Comparison of ENCODE assay signal across 1 cellular context in the genomic region with DNA sequence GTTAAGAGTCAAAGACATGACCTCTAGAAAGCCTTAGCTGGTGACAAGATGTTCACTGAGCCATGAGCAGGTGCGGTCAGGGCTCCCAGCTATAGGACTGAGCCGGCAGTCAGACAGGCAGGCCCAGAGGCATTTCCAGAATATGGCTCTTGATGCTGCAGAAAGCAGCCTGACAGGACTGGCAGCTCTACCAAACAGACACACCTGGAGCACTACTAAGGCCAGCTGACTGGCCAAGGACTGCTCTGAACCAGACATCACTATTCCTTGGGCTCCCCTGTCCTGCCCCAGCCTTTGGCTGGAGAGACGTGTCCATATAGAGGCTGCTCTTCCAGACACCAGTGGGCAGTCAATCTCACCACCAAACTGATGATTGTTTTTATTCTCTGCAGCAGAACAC.
TF ChIP-seq lines count a peak whose summit lies in the region.

No MANE protein-coding gene starts in this region.

TF ChIP-seq in WTC11, 78 proteins besides CTCF, POLR2A, EP300 and RAD21:
- TF ChIP-seq SMAD4 (CRISPR knock-in tag; IDR thresholded peaks at IDR 0.05): no peak
- TF ChIP-seq NFYB (CRISPR knock-in tag; conservative IDR thresholded peaks at IDR 0.05; ENCODE audit: low read depth): no peak
- TF ChIP-seq, protein P1, sequence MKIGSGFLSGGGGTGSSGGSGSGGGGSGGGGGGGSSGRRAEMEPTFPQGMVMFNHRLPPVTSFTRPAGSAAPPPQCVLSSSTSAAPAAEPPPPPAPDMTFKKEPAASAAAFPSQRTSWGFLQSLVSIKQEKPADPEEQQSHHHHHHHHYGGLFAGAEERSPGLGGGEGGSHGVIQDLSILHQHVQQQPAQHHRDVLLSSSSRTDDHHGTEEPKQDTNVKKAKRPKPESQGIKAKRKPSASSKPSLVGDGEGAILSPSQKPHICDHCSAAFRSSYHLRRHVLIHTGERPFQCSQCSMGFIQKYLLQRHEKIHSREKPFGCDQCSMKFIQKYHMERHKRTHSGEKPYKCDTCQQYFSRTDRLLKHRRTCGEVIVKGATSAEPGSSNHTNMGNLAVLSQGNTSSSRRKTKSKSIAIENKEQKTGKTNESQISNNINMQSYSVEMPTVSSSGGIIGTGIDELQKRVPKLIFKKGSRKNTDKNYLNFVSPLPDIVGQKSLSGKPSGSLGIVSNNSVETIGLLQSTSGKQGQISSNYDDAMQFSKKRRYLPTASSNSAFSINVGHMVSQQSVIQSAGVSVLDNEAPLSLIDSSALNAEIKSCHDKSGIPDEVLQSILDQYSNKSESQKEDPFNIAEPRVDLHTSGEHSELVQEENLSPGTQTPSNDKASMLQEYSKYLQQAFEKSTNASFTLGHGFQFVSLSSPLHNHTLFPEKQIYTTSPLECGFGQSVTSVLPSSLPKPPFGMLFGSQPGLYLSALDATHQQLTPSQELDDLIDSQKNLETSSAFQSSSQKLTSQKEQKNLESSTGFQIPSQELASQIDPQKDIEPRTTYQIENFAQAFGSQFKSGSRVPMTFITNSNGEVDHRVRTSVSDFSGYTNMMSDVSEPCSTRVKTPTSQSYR (CRISPR knock-in tag; IDR thresholded peaks at IDR 0.05): no peak
- TF ChIP-seq ZNF219 (CRISPR knock-in tag; IDR thresholded peaks at IDR 0.05; ENCODE audit: borderline replicate concordance): no peak
- TF ChIP-seq, protein P2, sequence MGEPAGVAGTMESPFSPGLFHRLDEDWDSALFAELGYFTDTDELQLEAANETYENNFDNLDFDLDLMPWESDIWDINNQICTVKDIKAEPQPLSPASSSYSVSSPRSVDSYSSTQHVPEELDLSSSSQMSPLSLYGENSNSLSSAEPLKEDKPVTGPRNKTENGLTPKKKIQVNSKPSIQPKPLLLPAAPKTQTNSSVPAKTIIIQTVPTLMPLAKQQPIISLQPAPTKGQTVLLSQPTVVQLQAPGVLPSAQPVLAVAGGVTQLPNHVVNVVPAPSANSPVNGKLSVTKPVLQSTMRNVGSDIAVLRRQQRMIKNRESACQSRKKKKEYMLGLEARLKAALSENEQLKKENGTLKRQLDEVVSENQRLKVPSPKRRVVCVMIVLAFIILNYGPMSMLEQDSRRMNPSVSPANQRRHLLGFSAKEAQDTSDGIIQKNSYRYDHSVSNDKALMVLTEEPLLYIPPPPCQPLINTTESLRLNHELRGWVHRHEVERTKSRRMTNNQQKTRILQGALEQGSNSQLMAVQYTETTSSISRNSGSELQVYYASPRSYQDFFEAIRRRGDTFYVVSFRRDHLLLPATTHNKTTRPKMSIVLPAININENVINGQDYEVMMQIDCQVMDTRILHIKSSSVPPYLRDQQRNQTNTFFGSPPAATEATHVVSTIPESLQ (CRISPR knock-in tag; IDR thresholded peaks at IDR 0.05): no peak
- TF ChIP-seq, protein P3, sequence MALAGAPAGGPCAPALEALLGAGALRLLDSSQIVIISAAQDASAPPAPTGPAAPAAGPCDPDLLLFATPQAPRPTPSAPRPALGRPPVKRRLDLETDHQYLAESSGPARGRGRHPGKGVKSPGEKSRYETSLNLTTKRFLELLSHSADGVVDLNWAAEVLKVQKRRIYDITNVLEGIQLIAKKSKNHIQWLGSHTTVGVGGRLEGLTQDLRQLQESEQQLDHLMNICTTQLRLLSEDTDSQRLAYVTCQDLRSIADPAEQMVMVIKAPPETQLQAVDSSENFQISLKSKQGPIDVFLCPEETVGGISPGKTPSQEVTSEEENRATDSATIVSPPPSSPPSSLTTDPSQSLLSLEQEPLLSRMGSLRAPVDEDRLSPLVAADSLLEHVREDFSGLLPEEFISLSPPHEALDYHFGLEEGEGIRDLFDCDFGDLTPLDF (CRISPR knock-in tag; IDR thresholded peaks at IDR 0.05): no peak
- TF ChIP-seq, protein P4, sequence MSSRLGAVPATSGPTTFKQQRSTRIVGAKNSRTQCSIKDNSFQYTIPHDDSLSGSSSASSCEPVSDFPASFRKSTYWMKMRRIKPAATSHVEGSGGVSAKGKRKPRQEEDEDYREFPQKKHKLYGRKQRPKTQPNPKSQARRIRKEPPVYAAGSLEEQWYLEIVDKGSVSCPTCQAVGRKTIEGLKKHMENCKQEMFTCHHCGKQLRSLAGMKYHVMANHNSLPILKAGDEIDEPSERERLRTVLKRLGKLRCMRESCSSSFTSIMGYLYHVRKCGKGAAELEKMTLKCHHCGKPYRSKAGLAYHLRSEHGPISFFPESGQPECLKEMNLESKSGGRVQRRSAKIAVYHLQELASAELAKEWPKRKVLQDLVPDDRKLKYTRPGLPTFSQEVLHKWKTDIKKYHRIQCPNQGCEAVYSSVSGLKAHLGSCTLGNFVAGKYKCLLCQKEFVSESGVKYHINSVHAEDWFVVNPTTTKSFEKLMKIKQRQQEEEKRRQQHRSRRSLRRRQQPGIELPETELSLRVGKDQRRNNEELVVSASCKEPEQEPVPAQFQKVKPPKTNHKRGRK (CRISPR knock-in tag; IDR thresholded peaks at IDR 0.05; ENCODE audit: borderline replicate concordance): no peak
- no peak for TF ChIP-seq PRRX2 (CRISPR knock-in tag; IDR thresholded peaks at IDR 0.05)
- no peak for TF ChIP-seq GTF2I (CRISPR knock-in tag; conservative IDR thresholded peaks at IDR 0.05)
- TF ChIP-seq, protein P5, sequence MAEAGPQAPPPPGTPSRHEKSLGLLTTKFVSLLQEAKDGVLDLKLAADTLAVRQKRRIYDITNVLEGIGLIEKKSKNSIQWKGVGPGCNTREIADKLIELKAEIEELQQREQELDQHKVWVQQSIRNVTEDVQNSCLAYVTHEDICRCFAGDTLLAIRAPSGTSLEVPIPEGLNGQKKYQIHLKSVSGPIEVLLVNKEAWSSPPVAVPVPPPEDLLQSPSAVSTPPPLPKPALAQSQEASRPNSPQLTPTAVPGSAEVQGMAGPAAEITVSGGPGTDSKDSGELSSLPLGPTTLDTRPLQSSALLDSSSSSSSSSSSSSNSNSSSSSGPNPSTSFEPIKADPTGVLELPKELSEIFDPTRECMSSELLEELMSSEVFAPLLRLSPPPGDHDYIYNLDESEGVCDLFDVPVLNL (CRISPR knock-in tag; IDR thresholded peaks at IDR 0.05; ENCODE audit: borderline replicate concordance, low read depth): no peak
TF ChIP-seq in WTC11: peak in this region for 0.
